8 cellular contexts compared by ENCODE assay signal in the genomic region with DNA sequence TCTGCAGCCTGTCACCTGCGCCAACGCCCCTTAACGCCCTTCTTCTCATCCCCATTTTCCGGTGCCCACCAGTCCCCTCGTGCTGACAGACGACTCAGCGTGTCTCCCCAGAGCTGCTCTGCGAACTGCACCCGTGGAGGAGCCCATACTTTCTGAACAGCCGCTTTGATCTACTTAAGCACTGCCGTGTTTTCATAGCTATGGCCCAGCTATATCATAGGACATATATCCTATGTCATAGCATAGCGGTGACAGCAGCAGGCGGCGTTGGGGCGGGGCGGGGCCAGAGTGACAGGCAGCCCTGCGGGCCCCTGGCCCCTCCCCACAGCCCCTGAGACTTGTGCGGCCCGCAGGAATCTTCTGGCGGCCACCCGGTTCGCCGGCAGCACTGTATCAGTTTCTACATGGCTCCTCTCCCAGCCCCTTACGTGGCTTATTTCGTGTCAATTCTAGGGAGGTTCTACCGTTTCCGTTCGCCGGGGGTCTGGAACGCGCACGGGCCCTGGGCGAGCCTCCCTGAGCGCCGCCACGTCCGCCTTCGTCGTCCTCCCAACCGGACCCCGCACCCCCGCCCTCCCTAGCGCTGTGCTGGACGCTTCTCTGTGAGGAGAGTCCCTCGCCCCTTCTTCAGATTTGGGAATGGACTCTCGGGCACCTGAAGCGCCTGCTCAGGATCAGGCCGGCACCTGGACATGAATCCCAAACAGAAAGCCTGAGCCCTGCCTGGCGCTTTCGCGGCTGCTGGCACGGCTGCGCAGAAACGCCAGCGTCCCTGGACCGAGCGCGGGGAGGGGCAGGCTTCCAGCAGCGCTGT. TPM values are rescaled to one million over a fixed set of nuclear protein-coding genes. Genes with fewer than 3 reads are reported as not detected.
DNase-seq lines count a peak whose midpoint lies in the region; ATAC-seq and TF ChIP-seq lines count a peak whose summit lies in the region.

No MANE protein-coding gene starts in this region.

- ATAC-seq in HG02678 (IDR thresholded peaks at IDR 0.05; ENCODE audit: unreplicated experiment) = peak; percentile 94

- H3K9me3 ChIP-seq in hepatocyte (ENCODE audit: low read depth) = no peaks in the 10 kb centered on the region

- peaks cover 10% of the 10 kb centered on the region for H3K27me3 Mint-ChIP-seq in T-helper 1 cell treated with Interleukin-12 subunit alpha and Interleukin-12 subunit beta and Interleukin-4 antibody, amounts not matched to agents 30 μg/mL and 1 μg/mL, for 36 hours (ENCODE audit: low read depth)

- H3K27me3 ChIP-seq in hepatocyte = no peaks in the 10 kb centered on the region
- H3K27me3 ChIP-seq in rectal smooth muscle tissue (ENCODE audit: control insufficient read depth, insufficient read depth, low read length) = no peaks in the 10 kb centered on the region

- H3K4me3 Mint-ChIP-seq in T-helper 1 cell treated with Interleukin-12 subunit alpha and Interleukin-12 subunit beta and Interleukin-4 antibody, amounts not matched to agents 30 μg/mL and 1 μg/mL, for 36 hours = peak overlapping the region; percentile 91

- no peaks in the 10 kb centered on the region for H3K9me2 ChIP-seq in hepatocyte (replicated peaks; ENCODE audit: insufficient read depth)

- H3K4me2 ChIP-seq in hepatocyte = peak overlapping the region; percentile 73

- H2AFZ ChIP-seq in hepatocyte = peak overlapping the region; percentile 84

- peaks cover 9% of the 10 kb centered on the region for H3K36me3 Mint-ChIP-seq in T-helper 1 cell treated with Interleukin-12 subunit alpha and Interleukin-12 subunit beta and Interleukin-4 antibody, amounts not matched to agents 30 μg/mL and 1 μg/mL, for 36 hours (ENCODE audit: low read depth)

- no peaks in the 10 kb centered on the region for H4K20me1 ChIP-seq in hepatocyte (ENCODE audit: insufficient read depth, poor library complexity, severe bottlenecking)

- DNase-seq in GM13976 (ENCODE audit: low spot score) (peak; percentile 90), NCI-H1105 treated with DMSO at 0.1 percent for 48 hours (lab: John Stamatoyannopoulos, UW) (peak; percentile 51), astrocyte of the cerebellum (ENCODE audit: low read depth) (no peak), hepatocyte (ENCODE audit: low spot score) (peak; percentile 90), GM19240 (ENCODE audit: insufficient read length, low spot score) (no peak)

- peak overlapping the region; percentile 79 for H3K27ac Mint-ChIP-seq in T-helper 1 cell treated with Interleukin-12 subunit alpha and Interleukin-12 subunit beta and Interleukin-4 antibody, amounts not matched to agents 30 μg/mL and 1 μg/mL, for 36 hours

- H3K9ac ChIP-seq in rectal smooth muscle tissue (ENCODE audit: low read length) = peak overlapping the region; percentile 65

- H3K79me2 ChIP-seq in hepatocyte = no peaks in the 10 kb centered on the region

- in situ Hi-C loops in GM13976 (cut with MboI; ENCODE audit: low sequenced_read_pairs, unreplicated experiment) = no loop called here
- in situ Hi-C loops in astrocyte of the cerebellum (cut with HindIII; ENCODE audit: low sequenced_read_pairs) = no loop called here

- no peaks in the 10 kb centered on the region for H3K9me3 Mint-ChIP-seq in T-helper 1 cell treated with Interleukin-12 subunit alpha and Interleukin-12 subunit beta and Interleukin-4 antibody, amounts not matched to agents 30 μg/mL and 1 μg/mL, for 36 hours

- TF ChIP-seq CTCF in GM13976 (IDR thresholded peaks at IDR 0.05; ENCODE audit: borderline replicate concordance, control extremely low read depth, extremely low read depth, insufficient read depth, missing control alignments) = no peak
- TF ChIP-seq CTCF in astrocyte of the cerebellum (IDR thresholded peaks at IDR 0.05; ENCODE audit: low read depth, low read length, missing control alignments) = no peak
- no peak for TF ChIP-seq CTCF in hepatocyte (IDR thresholded peaks at IDR 0.05; ENCODE audit: poor library complexity)

- H3K4me1 ChIP-seq in hepatocyte (ENCODE audit: insufficient read depth) (peaks cover 7% of the 10 kb centered on the region), rectal smooth muscle tissue (ENCODE audit: control insufficient read depth, insufficient read depth, low read length) (no peaks in the 10 kb centered on the region)

- WGBS in hepatocyte (ENCODE audit: low lambda C conversion rate, missing lambda C conversion rate) = 8% methylated on average over 50 of the region's 59 CpGs

- H3K4me1 Mint-ChIP-seq in T-helper 1 cell treated with Interleukin-12 subunit alpha and Interleukin-12 subunit beta and Interleukin-4 antibody, amounts not matched to agents 30 μg/mL and 1 μg/mL, for 36 hours (ENCODE audit: low read depth) = peaks cover 14% of the 10 kb centered on the region

- H3K36me3 ChIP-seq in hepatocyte (replicated peaks; ENCODE audit: insufficient read depth, low read depth) (no peaks in the 10 kb centered on the region), rectal smooth muscle tissue (ENCODE audit: control insufficient read depth, insufficient read depth, low read length) (no peaks in the 10 kb centered on the region)

- H3K27ac ChIP-seq in hepatocyte = peak overlapping the region; percentile 96
- H3K27ac ChIP-seq in rectal smooth muscle tissue (ENCODE audit: low read depth, low read length) = peak overlapping the region; percentile 84

- peak overlapping the region; percentile 64 for H3K4me3 ChIP-seq in astrocyte of the cerebellum (ENCODE audit: low read depth, low read length)
- peak overlapping the region; percentile 63 for H3K4me3 ChIP-seq in hepatocyte
- H3K4me3 ChIP-seq in rectal smooth muscle tissue (ENCODE audit: low read length) = peak overlapping the region; percentile 62

RNA-seq across cellular contexts. Expression of gene PTPN18, which starts 35.4 kb away (rescaled TPM):
- total RNA-seq in hepatocyte = 34.8 and 35.7 TPM in 2 replicates
- polyA plus RNA-seq in hepatocyte = 34.7 and 41.6 TPM in 2 replicates

RNA-seq across cellular contexts. Expression of gene IMP4, which starts 48.6 kb away (rescaled TPM):
- total RNA-seq in hepatocyte = 49.1 and 52.4 TPM in 2 replicates
- 56.4 and 80.9 TPM in 2 replicates for polyA plus RNA-seq in hepatocyte

Comparison
In these comparisons a context has a peak if more than half of its experiments do, and no peak if none do; other contexts are left out.
1. DNase-seq: peak in GM13976 (single experiment), NCI-H1105 treated with DMSO at 0.1 percent for 48 hours (single experiment) and hepatocyte (single experiment); none in astrocyte of the cerebellum (single experiment) and GM19240 (single experiment).
2. Peak in every context shown above with its lines, with median percentiles within 50 percentile points of each other: H3K4me3 ChIP-seq.